20 cellular contexts compared by ENCODE assay signal in the genomic region with DNA sequence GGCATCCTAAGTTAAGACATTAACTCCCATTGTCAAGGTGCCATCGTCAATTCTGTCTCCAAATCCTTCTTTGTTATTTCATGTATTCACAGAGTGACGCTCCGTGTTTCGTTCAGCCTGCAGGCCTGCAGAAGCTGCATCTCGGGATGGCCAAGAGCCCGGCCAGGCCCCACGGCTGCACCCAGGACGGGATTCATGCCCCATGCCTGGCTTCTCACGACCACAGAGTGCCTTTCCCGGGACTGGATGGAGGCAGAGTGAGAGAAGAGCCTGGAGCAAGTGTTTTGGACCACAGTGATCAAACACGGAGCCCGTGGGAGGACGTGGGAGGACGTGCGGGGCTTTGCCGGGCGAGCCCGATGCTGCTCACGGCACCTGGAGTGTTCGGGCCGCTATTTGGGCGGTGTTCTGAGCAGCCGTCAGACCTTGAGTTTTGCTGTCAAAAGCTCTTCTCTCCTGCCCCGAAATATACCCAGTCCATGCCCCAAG. TPM values are rescaled to one million over a fixed set of nuclear protein-coding genes. Genes with fewer than 3 reads are reported as not detected.
DNase-seq lines count a peak whose midpoint lies in the region; ATAC-seq, FAIRE-seq and TF ChIP-seq lines count a peak whose summit lies in the region.
"Had no signal": no experiment of that assay in that cellular context is flagged by ENCODE, and none has a peak within 500 bp of the region (broad histone marks: within the 10 kb centered on the region; RNA-seq: fewer than 3 reads in every experiment).

No MANE protein-coding gene starts in this region.

- no peaks in the 10 kb centered on the region for H3K79me2 ChIP-seq in K562 (ENCODE audit: control insufficient read depth, insufficient read depth, low read length)

- in situ Hi-C loops in K562 (cut with MboI) = no loop called here

- no peak for TF ChIP-seq EP300 in K562 (IDR thresholded peaks at IDR 0.05; ENCODE audit: low read length)

- TF ChIP-seq CTCF in AG04450 (IDR thresholded peaks at IDR 0.05; ENCODE audit: low read depth, low read length) (no peak), K562 (IDR thresholded peaks at IDR 0.05 in 2 of 3, conservative IDR thresholded peaks at IDR 0.05 in 1 of 3; ENCODE audit: insufficient read depth in 2 of 3, low read depth in 1 of 3, low read length in 3 of 3) (no peak), right atrium auricular region (IDR thresholded peaks at IDR 0.05) (no peak)

- no peak for TF ChIP-seq POLR2A in K562 (conservative IDR thresholded peaks at IDR 0.05)

- no TSS peak for BruUV-seq in K562 (replicated peaks; lab: Mats Ljungman, UMichigan)

- H3K4me3 ChIP-seq in AG04450 (ENCODE audit: low read depth, low read length) (no peak overlapping the region), K562 (no peak overlapping the region), right atrium auricular region (no peak overlapping the region), skeletal muscle satellite cell (ENCODE audit: low read length) (peak overlapping the region; percentile 22)
- H3K4me3 ChIP-seq: dorsolateral prefrontal cortex, upper lobe of right lung had no signal

- no peaks in the 10 kb centered on the region for H3K9me1 ChIP-seq in K562 (ENCODE audit: control insufficient read depth, insufficient read depth, low read length)

- no peak for DNase-seq in AG04450 (ENCODE audit: low read depth, low spot score)
- DNase-seq in K562 (ENCODE audit: extremely low read depth in 1 of 4, low spot score in 3 of 4) = no peak
- DNase-seq in right atrium auricular region (ENCODE audit: low spot score) = no peak
- no peak for DNase-seq in HCEC 1CT
- no peak for DNase-seq in hypothalamus (lab: John Stamatoyannopoulos, UW)
- no peak for DNase-seq in globus pallidus (ENCODE audit: low spot score)
- DNase-seq: activated CD4-positive, alpha-beta T cell treated with anti-CD3 and anti-CD28 coated beads, Interleukin-2, amount 50 U/mL, for 1 hour; activated naive CD4-positive, alpha-beta T cell treated with anti-CD3 and anti-CD28 coated beads, Interleukin-2, amount 50 U/mL, for 16 hours; activated T-cell treated with anti-CD3 and anti-CD28 coated beads, Interleukin-2, amount 50 U/mL, for 1 hour; CD8-positive, alpha-beta T cell; DND-41; NCI-H146; NCI-H345; stimulated activated CD4-positive, alpha-beta T cell treated with anti-CD3 and anti-CD28 coated beads, Interleukin-12 subunit alpha, Interleukin-12 subunit beta, amount 100 ng/mL, for 4 hours had no signal

- H3K9me3 ChIP-seq in AG04450 (ENCODE audit: control insufficient read depth, insufficient read depth, low read length) (peaks cover 29% of the 10 kb centered on the region), K562 (replicated peaks; ENCODE audit: control insufficient read depth, insufficient read depth, low read depth, low read length) (no peaks in the 10 kb centered on the region), right atrium auricular region (no peaks in the 10 kb centered on the region), skeletal muscle satellite cell (replicated peaks; ENCODE audit: low read length) (no peaks in the 10 kb centered on the region)
- H3K9me3 ChIP-seq: upper lobe of right lung had no signal

- no peak overlapping the region for H2AFZ ChIP-seq in K562 (ENCODE audit: low read depth, low read length)

- no peaks in the 10 kb centered on the region for H3K27me3 ChIP-seq in AG04450 (ENCODE audit: control insufficient read depth, insufficient read depth, low read length)
- H3K27me3 ChIP-seq in K562 (ENCODE audit: control insufficient read depth in 2 of 2, insufficient read depth in 2 of 2, low read length in 2 of 2) = peaks cover 18 to 48% of the 10 kb centered on the region in 2 experiments; a peak in 4 of 5 replicates
- H3K27me3 ChIP-seq in right atrium auricular region = no peaks in the 10 kb centered on the region
- no peaks in the 10 kb centered on the region for H3K27me3 ChIP-seq in skeletal muscle satellite cell (ENCODE audit: control insufficient read depth, insufficient read depth, low read length)
- H3K27me3 ChIP-seq: upper lobe of right lung had no signal

- no peak for TF ChIP-seq RAD21 in K562 (CRISPR knock-in tag; conservative IDR thresholded peaks at IDR 0.05 in 1 of 2, IDR thresholded peaks at IDR 0.05 in 1 of 2)

- no peak for FAIRE-seq in K562 (lab: Jason Lieb, UNC)
- FAIRE-seq: HTR-8/SVneo had no signal

- POLR2A ChIA-PET in AG04450 (lab: Yijun Ruan, JAX) (interaction anchor here (1.0 to 2.5 kb wide), 3 partner anchors 11 to 57 kb away, joined by 3 to 12 read pairs (median 3); partner anchors contain the start of gene COL6A1), K562 (lab: Yijun Ruan, JAX) (interaction anchor here (0.7 kb wide), 2 partner anchors 366 to 660 kb away, joined by 3 to 4 read pairs; no protein-coding TSS in a partner anchor)

- no peaks in the 10 kb centered on the region for H4K20me1 ChIP-seq in K562 (replicated peaks; ENCODE audit: control insufficient read depth, insufficient read depth, low read length)

- no peak overlapping the region for H3K9ac ChIP-seq in K562 (ENCODE audit: insufficient read depth in 1 of 2, low read depth in 2 of 2, low read length in 2 of 2)
- H3K9ac ChIP-seq in skeletal muscle satellite cell (ENCODE audit: low read depth, low read length) = peak overlapping the region; percentile 77

- H3K4me2 ChIP-seq in K562 (ENCODE audit: insufficient read depth, low read length) (no peak overlapping the region), skeletal muscle satellite cell (ENCODE audit: low read length) (peak overlapping the region; percentile 68)

- H3K27ac ChIP-seq in AG04450 (ENCODE audit: low read depth, low read length) = peak overlapping the region; percentile 52
- no peak overlapping the region for H3K27ac ChIP-seq in K562 (ENCODE audit: extremely low read depth, low read depth, low read length)
- H3K27ac ChIP-seq in right atrium auricular region = peak overlapping the region; percentile 66 to 78
- H3K27ac ChIP-seq: upper lobe of right lung had no signal

- CTCF ChIA-PET in AG04450 (lab: Charles Lee) (no interaction called here), K562 (lab: Yijun Ruan, JAX; ENCODE audit: low intra/inter-chr PET ratio) (no interaction called here)

- H3K4me1 ChIP-seq in K562 (replicated peaks in 1 of 2; ENCODE audit: control insufficient read depth in 2 of 2, insufficient read depth in 2 of 2, low read length in 2 of 2) (peaks cover 0 to 50% of the 10 kb centered on the region in 2 experiments; a peak in 2 of 5 replicates), right atrium auricular region (peaks cover 0 to 35% of the 10 kb centered on the region in 2 donors), skeletal muscle satellite cell (ENCODE audit: control insufficient read depth, insufficient read depth, low read length) (peaks cover 18% of the 10 kb centered on the region)
- H3K4me1 ChIP-seq: upper lobe of right lung had no signal

- WGBS in K562 (ENCODE audit: insufficient coverage, low coverage, missing lambda C conversion rate) = 23% methylated on average over 24 of the region's 24 CpGs

- no peaks in the 10 kb centered on the region for H3K36me3 ChIP-seq in K562 (ENCODE audit: control insufficient read depth, insufficient read depth, low read length)
- H3K36me3 ChIP-seq in right atrium auricular region = no peaks in the 10 kb centered on the region
- no peaks in the 10 kb centered on the region for H3K36me3 ChIP-seq in skeletal muscle satellite cell (ENCODE audit: insufficient read depth, low read length)
- H3K36me3 ChIP-seq: upper lobe of right lung had no signal

- ATAC-seq in K562 (no peak), HG02870 (IDR thresholded peaks at IDR 0.05; ENCODE audit: unreplicated experiment) (no peak)
- ATAC-seq: CD8-positive, alpha-beta T cell; HCT116 had no signal

- intact Hi-C loops in K562 (cut with micrococcal nuclease) = no loop called here

RNA-seq across cellular contexts. Expression of gene COL6A1, which starts 56.8 kb away (rescaled TPM):
- polyA plus RNA-seq in AG04450 (2011; rRNA removed) = 493 and 591 TPM in 2 replicates
- 196 and 210 TPM in 2 replicates for polyA minus RNA-seq in AG04450 (2011; rRNA and poly(A)+ RNA removed)
- total RNA-seq in K562 (2011; cell fraction: chromatin; rRNA removed; ENCODE audit: low replicate concordance) = 0.32 and 1.5 TPM in 2 replicates
- total RNA-seq in K562 (2011; cell fraction: nucleolus; rRNA removed) = 1.7 and 3.8 TPM in 2 replicates
- 1.2 and 1.4 TPM in 2 replicates for total RNA-seq in K562 (2011; cell fraction: nucleoplasm; rRNA removed)
- total RNA-seq in K562 (2014; rRNA removed) = 0.14 and 0.53 TPM in 2 replicates
- 0.13 TPM in 1 of 2 replicates, not detected in the other for total RNA-seq in K562 (2014; rRNA removed; fragmentation: Illumina TruSeq; extraction: Trizol)
- 0.04 and 0.14 TPM in 2 replicates for total RNA-seq in K562 (2015; rRNA removed; fragmentation: Illumina TruSeq; extraction: Trizol)
- 1.2 and 1.3 TPM in 2 replicates for total RNA-seq in K562 (2021)
- polyA plus RNA-seq in K562 (2011; rRNA removed) = 0.10 and 0.39 TPM in 2 replicates
- 0.21 and 0.48 TPM in 2 replicates for polyA plus RNA-seq in K562 (2011; cell fraction: cytosol; rRNA removed)
- 3.8 and 4.4 TPM in 2 replicates for polyA plus RNA-seq in K562 (2011; cell fraction: nucleus; rRNA removed)
- 0.57 and 1.5 TPM in 2 replicates for polyA plus RNA-seq in K562 (2012)
- 0.07 and 0.21 TPM in 2 replicates for polyA plus RNA-seq in K562 (2014; fragmentation: Illumina TruSeq; extraction: Trizol)
- polyA plus RNA-seq in K562 (2014; fragmentation: Nextera tagmentation; extraction: Ambion mirVana) = not detected
- 0.50 and 0.76 TPM in 2 replicates for polyA plus RNA-seq in K562 (2014; rRNA removed)
- polyA minus RNA-seq in K562 (2011; rRNA and poly(A)+ RNA removed) = not detected in 2 replicates
- 1.5 TPM in 1 of 2 replicates, not detected in the other for polyA minus RNA-seq in K562 (2011; cell fraction: cytosol; rRNA and poly(A)+ RNA removed)
- 0.40 and 1.2 TPM in 2 replicates for polyA minus RNA-seq in K562 (2011; cell fraction: nucleus; rRNA and poly(A)+ RNA removed)
- 100 to 1,000 TPM; 201 to 278 TPM for total RNA-seq in right atrium auricular region
- 1,280 and 2,418 TPM in 2 replicates for total RNA-seq in skeletal muscle satellite cell (2012; rRNA removed)

RNA-seq across cellular contexts. Expression of gene COL6A2, which starts 59.5 kb away (rescaled TPM):
- 454 and 676 TPM in 2 replicates for polyA plus RNA-seq in AG04450 (2011; rRNA removed)
- 266 and 343 TPM in 2 replicates for polyA minus RNA-seq in AG04450 (2011; rRNA and poly(A)+ RNA removed)
- total RNA-seq in K562 (2011; cell fraction: chromatin; rRNA removed; ENCODE audit: low replicate concordance) = 3.1 and 5.2 TPM in 2 replicates
- 4.2 and 5.5 TPM in 2 replicates for total RNA-seq in K562 (2011; cell fraction: nucleolus; rRNA removed)
- 1.4 and 2.1 TPM in 2 replicates for total RNA-seq in K562 (2011; cell fraction: nucleoplasm; rRNA removed)
- total RNA-seq in K562 (2014; rRNA removed) = 0.41 and 0.45 TPM in 2 replicates
- not detected in 2 replicates for total RNA-seq in K562 (2014; rRNA removed; fragmentation: Illumina TruSeq; extraction: Trizol)
- 0.07 and 0.11 TPM in 2 replicates for total RNA-seq in K562 (2015; rRNA removed; fragmentation: Illumina TruSeq; extraction: Trizol)
- 1.1 and 1.3 TPM in 2 replicates for total RNA-seq in K562 (2021)
- 0.18 and 0.41 TPM in 2 replicates for polyA plus RNA-seq in K562 (2011; rRNA removed)
- polyA plus RNA-seq in K562 (2011; cell fraction: cytosol; rRNA removed) = 0.12 and 0.30 TPM in 2 replicates
- polyA plus RNA-seq in K562 (2011; cell fraction: nucleus; rRNA removed) = 0.83 and 1.8 TPM in 2 replicates
- 0.35 and 8.2 TPM in 2 replicates for polyA plus RNA-seq in K562 (2012)
- 0.07 and 0.17 TPM in 2 replicates for polyA plus RNA-seq in K562 (2014; fragmentation: Illumina TruSeq; extraction: Trizol)
- polyA plus RNA-seq in K562 (2014; fragmentation: Nextera tagmentation; extraction: Ambion mirVana) = not detected
- 0.29 and 0.47 TPM in 2 replicates for polyA plus RNA-seq in K562 (2014; rRNA removed)
- polyA minus RNA-seq in K562 (2011; rRNA and poly(A)+ RNA removed) = 0.18 and 0.36 TPM in 2 replicates
- 0.64 and 1.4 TPM in 2 replicates for polyA minus RNA-seq in K562 (2011; cell fraction: cytosol; rRNA and poly(A)+ RNA removed)
- polyA minus RNA-seq in K562 (2011; cell fraction: nucleus; rRNA and poly(A)+ RNA removed) = 0.67 and 1.2 TPM in 2 replicates
- total RNA-seq in right atrium auricular region = 100 to 1,000 TPM; 249 to 252 TPM
- total RNA-seq in skeletal muscle satellite cell (2012; rRNA removed) = 1,183 and 1,453 TPM in 2 replicates

Comparison
In these comparisons a context has a peak if more than half of its experiments do, and no peak if none do; other contexts are left out.
1. RNA of gene COL6A1, which starts 56.8 kb away (total RNA-seq): 201 to 278 TPM in right atrium auricular region; 0.04 to 3.8 TPM in K562; every median in the first group is over 10 times any median in the second.
2. RNA of gene COL6A2, which starts 59.5 kb away (total RNA-seq): 249 to 252 TPM in right atrium auricular region; 0.07 to 5.5 TPM in K562; every median in the first group is over 10 times any median in the second.